23 cellular contexts compared by ENCODE assay signal in the genomic region with DNA sequence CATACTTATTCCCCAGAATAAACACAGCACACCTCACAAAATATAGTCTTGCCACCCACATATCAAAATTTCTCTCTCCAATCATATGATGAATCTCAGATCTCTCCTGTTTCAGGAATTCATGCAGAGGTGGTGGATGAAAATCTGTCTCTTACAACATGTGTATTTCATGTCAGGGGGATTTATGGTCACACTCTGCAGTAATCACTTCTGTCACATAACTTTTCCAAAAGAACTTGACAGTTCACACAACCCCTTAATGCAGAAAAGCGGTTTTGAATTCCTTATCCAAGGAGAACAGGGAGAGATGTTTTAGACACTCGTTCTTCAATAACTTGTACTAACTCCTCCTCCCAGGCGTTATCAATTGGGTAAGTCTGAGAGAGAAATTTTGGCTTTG.
"Had no signal": no experiment of that assay in that cellular context is flagged by ENCODE, and none has a peak within 500 bp of the region (broad histone marks: within the 10 kb centered on the region; RNA-seq: fewer than 3 reads in every experiment).

No MANE protein-coding gene starts in this region.

- H3K79me2 ChIP-seq: parathyroid adenoma had no signal

- H3K27me3 ChIP-seq: neural progenitor cell, ovary, right lobe of liver, sigmoid colon, spleen, stomach, thyroid gland, tibial nerve, upper lobe of left lung, vagina had no signal

- DNase-seq: naive thymus-derived CD8-positive, alpha-beta T cell; occipital lobe; ovary; posterior cingulate gyrus; psoas muscle; right cardiac atrium; right lobe of liver; sigmoid colon; spleen; stimulated activated CD4-positive, alpha-beta T cell treated with anti-CD3 and anti-CD28 coated beads, Interleukin-12 subunit alpha, Interleukin-12 subunit beta, amount 100 ng/mL, for 4 hours; stimulated activated CD4-positive, alpha-beta T cell treated with anti-CD3 and anti-CD28 coated beads, Interleukin-1b, Interleukin-23, amount 100 ng/mL, for 48 hours; stimulated activated CD4-positive, alpha-beta T cell treated with anti-CD3 and anti-CD28 coated beads, Interleukin-4, amount 100 ng/mL, for 1 hour; stimulated activated naive B cell treated with anti-CD40 and anti-IgM and Interleukin-4, amounts not matched to agents 10 μg/mL and 1 μg/mL and 100 μg/mL, for 72 hours; stimulated activated naive CD4-positive, alpha-beta T cell treated with Interleukin-2 at 50 U/mL for 16 hours; stomach; thyroid gland; trophoblast cell; upper lobe of left lung had no signal

- H2AFZ ChIP-seq: neural progenitor cell, parathyroid adenoma had no signal

- H3K4me3 ChIP-seq: neural progenitor cell, ovary, psoas muscle, right lobe of liver, sigmoid colon, spleen, stomach, thoracic aorta, thyroid gland, tibial nerve, upper lobe of left lung, vagina had no signal

- H3K36me3 ChIP-seq: neural progenitor cell, ovary, right lobe of liver, sigmoid colon, spleen, stomach, thoracic aorta, thyroid gland, tibial nerve, upper lobe of left lung, vagina had no signal

- H3K9ac ChIP-seq: neural progenitor cell, parathyroid adenoma had no signal

- H3K4me2 ChIP-seq: neural progenitor cell had no signal

- H3K27ac ChIP-seq: neural progenitor cell, ovary, parathyroid adenoma, right lobe of liver, sigmoid colon, spleen, stomach, thoracic aorta, thyroid gland, tibial nerve, upper lobe of left lung, vagina had no signal

- H3K4me1 ChIP-seq: neural progenitor cell, parathyroid adenoma, right lobe of liver, sigmoid colon, spleen, stomach, thyroid gland, tibial nerve, upper lobe of left lung, vagina had no signal

- H3K9me3 ChIP-seq: ovary, psoas muscle, right lobe of liver, sigmoid colon, spleen, stomach, thoracic aorta, thyroid gland, tibial nerve, upper lobe of left lung, vagina had no signal
